21 cellular contexts compared by ENCODE assay signal in genomic region chr1:62870148-62870547, GRCh38.
"Had no signal": no experiment of that assay in that cellular context is flagged by ENCODE, and none has a peak within 500 bp of the region (broad histone marks: within the 10 kb centered on the region; RNA-seq: fewer than 3 reads in every experiment).

No MANE protein-coding gene starts in this region.

- H3K27me3 ChIP-seq: breast epithelium, gastrocnemius medialis had no signal

- ATAC-seq: activated CD8-positive, alpha-beta T cell treated with anti-CD3 and anti-CD28 coated beads for 36 hours; activated T-helper 17 cell treated with anti-CD3 and anti-CD28 coated beads, Interleukin-2, amount 50 U/mL, for 72 hours; gastrocnemius medialis; left lung had no signal

- H3K9me3 ChIP-seq: breast epithelium, gastrocnemius medialis, left lung had no signal

- DNase-seq: activated B cell treated with CpG ODN at 0.5 μM for 24 hours; activated CD4-positive, alpha-beta T cell treated with anti-CD3 and anti-CD28 coated beads, Interleukin-2, amount 10 ng/mL, durations not matched to agents 24 days and 14 days; activated CD8-positive, alpha-beta T cell treated with anti-CD3 and anti-CD28 coated beads for 36 hours; activated naive CD4-positive, alpha-beta T cell; activated naive CD8-positive, alpha-beta T cell treated with anti-CD3 and anti-CD28 coated beads, Interleukin-2, amount 10 ng/mL, durations not matched to agents 7 days and 5 days; activated T-cell treated with anti-CD3 and anti-CD28 coated beads, Interleukin-2, amount 50 U/mL, for 1 hour; aorta; cerebellar nuclear complex; effector CD4-positive, alpha-beta T cell; gastrocnemius medialis; head of caudate nucleus; left lung; mammary epithelial cell; midbrain; nucleus accumbens; posterior cingulate gyrus; retina; stimulated activated CD8-positive, alpha-beta memory T cell treated with anti-CD3 and anti-CD28 coated beads, Interleukin-4, amount 100 ng/mL, for 48 hours; stimulated activated naive CD4-positive, alpha-beta T cell had no signal

- H3K4me3 ChIP-seq: breast epithelium, gastrocnemius medialis, left lung had no signal

- H3K27ac ChIP-seq: breast epithelium, gastrocnemius medialis, left lung had no signal

- H3K36me3 ChIP-seq: breast epithelium, gastrocnemius medialis, left lung had no signal

- H3K4me1 ChIP-seq: breast epithelium, gastrocnemius medialis, left lung had no signal
